Comparison of ENCODE assay signal across 8 cellular contexts in genomic region chr2:61012303-61012702, GRCh38. TPM values are rescaled to one million over a fixed set of nuclear protein-coding genes. Genes with fewer than 3 reads are reported as not detected.
A peak's percentile ranks its signal among the peaks of the same experiment; 100 is the strongest.
DNase-seq lines count a peak whose midpoint lies in the region; ATAC-seq, FAIRE-seq and TF ChIP-seq lines count a peak whose summit lies in the region.
"Not testable (repeated sequence)": the region's sequence is repeated elsewhere in the genome, so short reads cannot be mapped to it uniquely, and the experiment has no call there.

No MANE protein-coding gene starts in this region.

- H2AFZ ChIP-seq in mammary epithelial cell (ENCODE audit: low read depth, low read length): not testable (repeated sequence)

- H3K36me3 ChIP-seq in mammary epithelial cell (ENCODE audit: insufficient read depth, low read length); gastrocnemius medialis: not testable (repeated sequence)

- CTCF ChIA-PET in A549 (lab: Yijun Ruan, JAX): interaction anchor here (0.6 to 2.8 kb wide), 2 partner anchors 13 to 883 kb away, joined by 4 to 9 read pairs; no protein-coding TSS in a partner anchor
- CTCF ChIA-PET in mammary epithelial cell (lab: Charles Lee; ENCODE audit: low non-redundant PET): not testable (repeated sequence)

- not testable (repeated sequence) for H3K27me3 ChIP-seq in mammary epithelial cell (ENCODE audit: insufficient read depth, low read length); foreskin keratinocyte; gastrocnemius medialis

- H3K27ac ChIP-seq in A549: peak overlapping the region; percentile 36 to 73; a peak in 4 of 6 replicates
- H3K27ac ChIP-seq in mammary epithelial cell (ENCODE audit: insufficient read depth, low read depth, low read length): peak overlapping the region; percentile 8
- peak overlapping the region; percentile 54 for H3K27ac ChIP-seq in foreskin keratinocyte
- peak overlapping the region; percentile 45 to 80 (median 68) for H3K27ac ChIP-seq in gastrocnemius medialis

- WGBS in A549 (ENCODE audit: missing lambda C conversion rate): 44% methylated on average over 2 of the region's 2 CpGs
- WGBS in mammary epithelial cell (ENCODE audit: low coverage, missing lambda C conversion rate): 50% methylated on average over 2 of the region's 2 CpGs

- intact Hi-C loops in mammary epithelial cell (cut with micrococcal nuclease); gastrocnemius medialis (cut with DNase I; ENCODE audit: low total_unique reads): not testable (repeated sequence)

- H3K4me3 ChIP-seq in A549; mammary epithelial cell (replicated peaks in 1 of 3; ENCODE audit: insufficient read depth in 1 of 3, low read depth in 2 of 3, low read length in 3 of 3); gastrocnemius medialis: not testable (repeated sequence)

- not testable (repeated sequence) for H3K9ac ChIP-seq in mammary epithelial cell (ENCODE audit: insufficient read depth, low read length)

- dilution Hi-C loops in mammary epithelial cell (cut with HindIII; ENCODE audit: low sequenced_read_pairs): not testable (repeated sequence)

- POLR2A ChIA-PET in A549 (lab: Yijun Ruan, JAX): not testable (repeated sequence)

- DNase-seq in A549 (ENCODE audit: low read depth in 1 of 2, low spot score in 1 of 2): peak in 1 of 2 experiments; percentile 57
- DNase-seq in GM04504 (ENCODE audit: low read depth): peak; percentile 50
- DNase-seq in Kasumi-1 (lab: John Stamatoyannopoulos, UW): peak; percentile 48 to 65
- peak; percentile 74 for DNase-seq in RKO (ENCODE audit: low spot score)
- peak; percentile 29 for DNase-seq in activated T-cell treated with anti-CD3 and anti-CD28 coated beads for 48 hours (ENCODE audit: low read depth)
- DNase-seq in mammary epithelial cell: peak; percentile 81
- DNase-seq in foreskin keratinocyte: peak; percentile 38 to 63
- DNase-seq in gastrocnemius medialis: not testable (repeated sequence)

- H3K9me3 ChIP-seq in A549; mammary epithelial cell (replicated peaks; ENCODE audit: insufficient read depth, low read length); gastrocnemius medialis: not testable (repeated sequence)

- peaks cover 17% of the 10 kb centered on the region for H3K79me2 ChIP-seq in mammary epithelial cell (ENCODE audit: insufficient read depth, low read length)

- TF ChIP-seq CTCF in A549 (IDR thresholded peaks at IDR 0.05); mammary epithelial cell (conservative IDR thresholded peaks at IDR 0.05 in 1 of 2, IDR thresholded peaks at IDR 0.05 in 1 of 2; ENCODE audit: extremely low read depth in 1 of 2, insufficient read depth in 1 of 2, low read depth in 1 of 2, low read length in 2 of 2); foreskin keratinocyte (conservative IDR thresholded peaks at IDR 0.05); gastrocnemius medialis (IDR thresholded peaks at IDR 0.05 in 4 of 5, conservative IDR thresholded peaks at IDR 0.05 in 1 of 5): not testable (repeated sequence)

- TF ChIP-seq POLR2A in A549 (IDR thresholded peaks at IDR 0.05; ENCODE audit: low read length); gastrocnemius medialis (IDR thresholded peaks at IDR 0.05): not testable (repeated sequence)

- H4K20me1 ChIP-seq in mammary epithelial cell (ENCODE audit: insufficient read depth, low read length): not testable (repeated sequence)

- not testable (repeated sequence) for FAIRE-seq in A549 (lab: Jason Lieb, UNC)

- peak overlapping the region; percentile 37 for H3K4me2 ChIP-seq in A549
- not testable (repeated sequence) for H3K4me2 ChIP-seq in mammary epithelial cell (ENCODE audit: insufficient read depth, low read depth, low read length)

- TF ChIP-seq RAD21 in A549 (conservative IDR thresholded peaks at IDR 0.05 in 1 of 2, IDR thresholded peaks at IDR 0.05 in 1 of 2): not testable (repeated sequence)

- peak in 1 of 2 experiments; percentile 30; a peak in 2 of 6 replicates for ATAC-seq in A549
- peak; percentile 43 for ATAC-seq in foreskin keratinocyte
- not testable (repeated sequence) for ATAC-seq in gastrocnemius medialis

- BruUV-seq in mammary epithelial cell (replicated peaks; lab: Mats Ljungman, UMichigan): not testable (repeated sequence)

- peaks cover 31% of the 10 kb centered on the region for H3K4me1 ChIP-seq in A549
- H3K4me1 ChIP-seq in mammary epithelial cell (ENCODE audit: insufficient read depth, low read length): peaks cover 11% of the 10 kb centered on the region
- peaks cover 22% of the 10 kb centered on the region for H3K4me1 ChIP-seq in foreskin keratinocyte
- H3K4me1 ChIP-seq in gastrocnemius medialis: peaks cover 21% of the 10 kb centered on the region in 2 donors

- not testable (repeated sequence) for TF ChIP-seq EP300 in A549 (IDR thresholded peaks at IDR 0.05)

- in situ Hi-C loops in mammary epithelial cell (cut with MboI; ENCODE audit: low sequenced_read_pairs in 2 of 2); gastrocnemius medialis (cut with MboI; ENCODE audit: low sequenced_read_pairs in 4 of 4): not testable (repeated sequence)

TF ChIP-seq in A549, 52 proteins besides CTCF, POLR2A, EP300 and RAD21:
- TF ChIP-seq CEBPB (IDR thresholded peaks at IDR 0.05): 0 out of 4 replicates have a peak, but pooled peaks of 1 of the 2 experiments have one; percentile 14
- TF ChIP-seq JUNB (IDR thresholded peaks at IDR 0.05): peak; percentile 55
- TF ChIP-seq FOSL2 (IDR thresholded peaks at IDR 0.05): peak; percentile 62; the same call in 1 of the 2 replicates
- peak; percentile 85 for TF ChIP-seq FOSL2 (CRISPR knock-in tag; IDR thresholded peaks at IDR 0.05)

RNA-seq across cellular contexts. Expression of gene PEX13, which starts 5.2 kb away (rescaled TPM):
- 41.7 and 42.5 TPM in 2 replicates for polyA plus RNA-seq in A549 (2011; rRNA removed)
- 11.5 and 12.3 TPM in 2 replicates for polyA plus RNA-seq in A549 (2012; cell fraction: cytosol; rRNA removed)
- 5.8 and 5.9 TPM in 2 replicates for polyA plus RNA-seq in A549 (2012; cell fraction: nucleus; rRNA removed)
- 13.8 to 18.5 TPM (median 17.4 TPM) in 3 replicates for polyA plus RNA-seq in A549 (2017; fragmentation: RNase III; extraction: RNeasy Plus Mini Kit Qiagen cat#74134 plus additional on column Dnase treatment)
- polyA minus RNA-seq in A549 (2011; rRNA and poly(A)+ RNA removed): 29.0 and 41.0 TPM in 2 replicates
- total RNA-seq in mammary epithelial cell: 10 to 100 TPM; 25.5 to 65.2 TPM
- 20.0 TPM for polyA plus RNA-seq in mammary epithelial cell
- 53.7 TPM for polyA minus RNA-seq in mammary epithelial cell
- 20.7 and 22.3 TPM in 2 replicates for total RNA-seq in foreskin keratinocyte
- polyA plus RNA-seq in foreskin keratinocyte: 7.0 and 8.2 TPM in 2 replicates
- 10 to 100 TPM; 19.3 to 53.9 (median 35.4) TPM for total RNA-seq in gastrocnemius medialis

RNA-seq across cellular contexts. Expression of gene PUS10, which starts 5.8 kb away (rescaled TPM):
- polyA plus RNA-seq in A549 (2011; rRNA removed) (8.3 and 9.3 TPM in 2 replicates), A549 (2017; fragmentation: RNase III; extraction: RNeasy Plus Mini Kit Qiagen cat#74134 plus additional on column Dnase treatment) (2.7 to 3.6 TPM (median 3.3 TPM) in 3 replicates), mammary epithelial cell (2.3 TPM), foreskin keratinocyte (1.1 and 1.3 TPM in 2 replicates)
- 1.5 and 1.7 TPM in 2 replicates for polyA plus RNA-seq in A549 (2012; cell fraction: cytosol; rRNA removed)
- 0.50 and 1.3 TPM in 2 replicates for polyA plus RNA-seq in A549 (2012; cell fraction: nucleus; rRNA removed)
- 3.2 and 4.5 TPM in 2 replicates for polyA minus RNA-seq in A549 (2011; rRNA and poly(A)+ RNA removed)
- total RNA-seq in mammary epithelial cell (1 to 10 TPM; 4.5 to 5.8 TPM), foreskin keratinocyte (3.1 and 3.4 TPM in 2 replicates), gastrocnemius medialis (1 to 10 TPM; 1.0 to 5.0 (median 3.5) TPM)
- 8.2 TPM for polyA minus RNA-seq in mammary epithelial cell

RNA-seq across cellular contexts. Expression of gene SANBR, which starts 53.4 kb away (rescaled TPM):
- polyA plus RNA-seq in A549 (2011; rRNA removed) (25.9 and 31.6 TPM in 2 replicates), A549 (2017; fragmentation: RNase III; extraction: RNeasy Plus Mini Kit Qiagen cat#74134 plus additional on column Dnase treatment) (13.9 to 17.1 TPM (median 16.9 TPM) in 3 replicates), mammary epithelial cell (4.9 TPM), foreskin keratinocyte (4.2 and 4.3 TPM in 2 replicates)
- 7.5 and 7.7 TPM in 2 replicates for polyA plus RNA-seq in A549 (2012; cell fraction: cytosol; rRNA removed)
- 5.0 and 6.9 TPM in 2 replicates for polyA plus RNA-seq in A549 (2012; cell fraction: nucleus; rRNA removed)
- polyA minus RNA-seq in A549 (2011; rRNA and poly(A)+ RNA removed): 13.1 and 18.1 TPM in 2 replicates
- total RNA-seq in mammary epithelial cell (10 to 100 TPM; 11.8 to 12.8 TPM), foreskin keratinocyte (11.0 and 11.5 TPM in 2 replicates), gastrocnemius medialis (1 to 10 TPM; 1.5 to 6.5 (median 2.1) TPM)
- polyA minus RNA-seq in mammary epithelial cell: 11.5 TPM

Comparison
In these comparisons a context has a peak if more than half of its experiments do, and no peak if none do; other contexts are left out.
1. H3K27ac ChIP-seq: peak in every context shown above with its lines; median percentile 68 in gastrocnemius medialis; 54 in A549; 54 in foreskin keratinocyte; 8 in mammary epithelial cell.